In genomic region chr2:177808984-177809809, GRCh38 we compare ENCODE assay signal across 22 cellular contexts.
"Had no signal": no experiment of that assay in that cellular context is flagged by ENCODE, and none has a peak within 500 bp of the region (broad histone marks: within the 10 kb centered on the region; RNA-seq: fewer than 3 reads in every experiment).

No MANE protein-coding gene starts in this region.

- H3K4me1 ChIP-seq: heart right ventricle, spleen had no signal

- H3K36me3 ChIP-seq: heart right ventricle, spleen, thoracic aorta had no signal

- H3K4me3 ChIP-seq: heart right ventricle, spleen, thoracic aorta had no signal

- H3K9me3 ChIP-seq: thoracic aorta had no signal

- H3K27ac ChIP-seq: heart right ventricle, spleen, thoracic aorta had no signal

- H3K27me3 ChIP-seq: heart right ventricle, spleen had no signal

- DNase-seq: activated CD4-positive, alpha-beta memory T cell treated with anti-CD3 and anti-CD28 coated beads for 36 hours; activated CD4-positive, alpha-beta T cell treated with anti-CD3 and anti-CD28 coated beads, Interleukin-2, amount 10 ng/mL, durations not matched to agents 24 days and 14 days; activated CD4-positive, CD25-positive, alpha-beta regulatory T cell treated with anti-CD3 and anti-CD28 coated beads, Interleukin-2, amount 50 U/mL, for 72 hours; activated CD8-positive, alpha-beta memory T cell treated with anti-CD3 and anti-CD28 coated beads, Interleukin-2, amount 50 U/mL, for 4 hours; activated effector memory CD4-positive, alpha-beta T cell treated with anti-CD3 and anti-CD28 coated beads, Interleukin-2, amount 50 U/mL, for 16 hours; activated naive CD4-positive, alpha-beta T cell treated with anti-CD3 and anti-CD28 coated beads for 36 hours; activated naive CD8-positive, alpha-beta T cell treated with anti-CD3 and anti-CD28 coated beads for 36 hours; activated T-cell treated with anti-CD3 and anti-CD28 coated beads, Interleukin-2, amount 50 U/mL, for 1 hour; amniotic stem cell; endodermal cell; foreskin melanocyte; heart right ventricle; left ventricle myocardium superior; mammary epithelial cell; spleen; stimulated activated naive CD4-positive, alpha-beta T cell treated with Interleukin-2 at 50 U/mL for 16 hours; SW 1271; T-helper 17 cell; T1000; trophoblast cell had no signal

- ATAC-seq: esophagus mucosa, heart right ventricle, left ventricle myocardium superior, T-helper 17 cell had no signal
